In the genomic region with DNA sequence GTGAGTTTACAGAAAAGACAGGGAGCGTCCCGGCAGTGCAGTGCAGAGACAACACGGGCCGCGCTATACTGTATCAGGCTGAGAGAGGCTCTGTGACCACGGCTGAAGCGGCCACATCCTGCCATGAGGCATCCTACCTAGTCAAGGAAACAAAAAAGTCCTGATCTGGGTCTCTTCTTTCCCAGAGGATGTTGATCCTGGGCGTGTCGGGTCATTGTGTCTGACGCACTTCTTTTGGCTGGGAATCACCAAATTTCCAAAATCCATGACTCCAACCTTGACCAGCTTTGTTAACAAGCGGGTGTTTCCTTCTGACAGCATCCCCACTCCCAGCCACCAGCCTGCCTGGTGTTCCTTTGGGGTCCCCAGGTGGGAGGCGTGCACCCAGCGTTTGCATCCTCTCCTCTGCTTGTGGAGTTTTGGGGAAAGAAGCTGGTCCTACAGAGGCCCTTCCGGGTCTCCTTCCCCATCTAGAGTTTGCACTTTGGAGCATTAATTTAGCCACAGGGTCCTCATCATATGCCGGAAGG, we compare ENCODE assay signal across 2 cellular contexts.
TF ChIP-seq lines count a peak whose summit lies in the region.

No MANE protein-coding gene starts in this region.

TF ChIP-seq in GM23338, 12 proteins besides CTCF, POLR2A, EP300 and RAD21 (continues in another document):
- TF ChIP-seq, protein P1, sequence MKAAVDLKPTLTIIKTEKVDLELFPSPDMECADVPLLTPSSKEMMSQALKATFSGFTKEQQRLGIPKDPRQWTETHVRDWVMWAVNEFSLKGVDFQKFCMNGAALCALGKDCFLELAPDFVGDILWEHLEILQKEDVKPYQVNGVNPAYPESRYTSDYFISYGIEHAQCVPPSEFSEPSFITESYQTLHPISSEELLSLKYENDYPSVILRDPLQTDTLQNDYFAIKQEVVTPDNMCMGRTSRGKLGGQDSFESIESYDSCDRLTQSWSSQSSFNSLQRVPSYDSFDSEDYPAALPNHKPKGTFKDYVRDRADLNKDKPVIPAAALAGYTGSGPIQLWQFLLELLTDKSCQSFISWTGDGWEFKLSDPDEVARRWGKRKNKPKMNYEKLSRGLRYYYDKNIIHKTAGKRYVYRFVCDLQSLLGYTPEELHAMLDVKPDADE (IDR thresholded peaks at IDR 0.05) = no peak
- TF ChIP-seq NANOG (IDR thresholded peaks at IDR 0.05; ENCODE audit: borderline replicate concordance) (no peak), EZH2phosphoT487 (IDR thresholded peaks at IDR 0.05; ENCODE audit: unreplicated experiment) (no peak), STAT1 (IDR thresholded peaks at IDR 0.05; ENCODE audit: unreplicated experiment) (no peak), POLR2AphosphoS5 (IDR thresholded peaks at IDR 0.05; ENCODE audit: low read depth) (no peak), JUNB (IDR thresholded peaks at IDR 0.05; ENCODE audit: unreplicated experiment) (no peak), ZNF331 (CRISPR knock-in tag; IDR thresholded peaks at IDR 0.05; ENCODE audit: low read depth) (no peak), CREB1 (CRISPR knock-in tag; IDR thresholded peaks at IDR 0.05; ENCODE audit: low read depth) (no peak)
- TF ChIP-seq, protein P2, sequence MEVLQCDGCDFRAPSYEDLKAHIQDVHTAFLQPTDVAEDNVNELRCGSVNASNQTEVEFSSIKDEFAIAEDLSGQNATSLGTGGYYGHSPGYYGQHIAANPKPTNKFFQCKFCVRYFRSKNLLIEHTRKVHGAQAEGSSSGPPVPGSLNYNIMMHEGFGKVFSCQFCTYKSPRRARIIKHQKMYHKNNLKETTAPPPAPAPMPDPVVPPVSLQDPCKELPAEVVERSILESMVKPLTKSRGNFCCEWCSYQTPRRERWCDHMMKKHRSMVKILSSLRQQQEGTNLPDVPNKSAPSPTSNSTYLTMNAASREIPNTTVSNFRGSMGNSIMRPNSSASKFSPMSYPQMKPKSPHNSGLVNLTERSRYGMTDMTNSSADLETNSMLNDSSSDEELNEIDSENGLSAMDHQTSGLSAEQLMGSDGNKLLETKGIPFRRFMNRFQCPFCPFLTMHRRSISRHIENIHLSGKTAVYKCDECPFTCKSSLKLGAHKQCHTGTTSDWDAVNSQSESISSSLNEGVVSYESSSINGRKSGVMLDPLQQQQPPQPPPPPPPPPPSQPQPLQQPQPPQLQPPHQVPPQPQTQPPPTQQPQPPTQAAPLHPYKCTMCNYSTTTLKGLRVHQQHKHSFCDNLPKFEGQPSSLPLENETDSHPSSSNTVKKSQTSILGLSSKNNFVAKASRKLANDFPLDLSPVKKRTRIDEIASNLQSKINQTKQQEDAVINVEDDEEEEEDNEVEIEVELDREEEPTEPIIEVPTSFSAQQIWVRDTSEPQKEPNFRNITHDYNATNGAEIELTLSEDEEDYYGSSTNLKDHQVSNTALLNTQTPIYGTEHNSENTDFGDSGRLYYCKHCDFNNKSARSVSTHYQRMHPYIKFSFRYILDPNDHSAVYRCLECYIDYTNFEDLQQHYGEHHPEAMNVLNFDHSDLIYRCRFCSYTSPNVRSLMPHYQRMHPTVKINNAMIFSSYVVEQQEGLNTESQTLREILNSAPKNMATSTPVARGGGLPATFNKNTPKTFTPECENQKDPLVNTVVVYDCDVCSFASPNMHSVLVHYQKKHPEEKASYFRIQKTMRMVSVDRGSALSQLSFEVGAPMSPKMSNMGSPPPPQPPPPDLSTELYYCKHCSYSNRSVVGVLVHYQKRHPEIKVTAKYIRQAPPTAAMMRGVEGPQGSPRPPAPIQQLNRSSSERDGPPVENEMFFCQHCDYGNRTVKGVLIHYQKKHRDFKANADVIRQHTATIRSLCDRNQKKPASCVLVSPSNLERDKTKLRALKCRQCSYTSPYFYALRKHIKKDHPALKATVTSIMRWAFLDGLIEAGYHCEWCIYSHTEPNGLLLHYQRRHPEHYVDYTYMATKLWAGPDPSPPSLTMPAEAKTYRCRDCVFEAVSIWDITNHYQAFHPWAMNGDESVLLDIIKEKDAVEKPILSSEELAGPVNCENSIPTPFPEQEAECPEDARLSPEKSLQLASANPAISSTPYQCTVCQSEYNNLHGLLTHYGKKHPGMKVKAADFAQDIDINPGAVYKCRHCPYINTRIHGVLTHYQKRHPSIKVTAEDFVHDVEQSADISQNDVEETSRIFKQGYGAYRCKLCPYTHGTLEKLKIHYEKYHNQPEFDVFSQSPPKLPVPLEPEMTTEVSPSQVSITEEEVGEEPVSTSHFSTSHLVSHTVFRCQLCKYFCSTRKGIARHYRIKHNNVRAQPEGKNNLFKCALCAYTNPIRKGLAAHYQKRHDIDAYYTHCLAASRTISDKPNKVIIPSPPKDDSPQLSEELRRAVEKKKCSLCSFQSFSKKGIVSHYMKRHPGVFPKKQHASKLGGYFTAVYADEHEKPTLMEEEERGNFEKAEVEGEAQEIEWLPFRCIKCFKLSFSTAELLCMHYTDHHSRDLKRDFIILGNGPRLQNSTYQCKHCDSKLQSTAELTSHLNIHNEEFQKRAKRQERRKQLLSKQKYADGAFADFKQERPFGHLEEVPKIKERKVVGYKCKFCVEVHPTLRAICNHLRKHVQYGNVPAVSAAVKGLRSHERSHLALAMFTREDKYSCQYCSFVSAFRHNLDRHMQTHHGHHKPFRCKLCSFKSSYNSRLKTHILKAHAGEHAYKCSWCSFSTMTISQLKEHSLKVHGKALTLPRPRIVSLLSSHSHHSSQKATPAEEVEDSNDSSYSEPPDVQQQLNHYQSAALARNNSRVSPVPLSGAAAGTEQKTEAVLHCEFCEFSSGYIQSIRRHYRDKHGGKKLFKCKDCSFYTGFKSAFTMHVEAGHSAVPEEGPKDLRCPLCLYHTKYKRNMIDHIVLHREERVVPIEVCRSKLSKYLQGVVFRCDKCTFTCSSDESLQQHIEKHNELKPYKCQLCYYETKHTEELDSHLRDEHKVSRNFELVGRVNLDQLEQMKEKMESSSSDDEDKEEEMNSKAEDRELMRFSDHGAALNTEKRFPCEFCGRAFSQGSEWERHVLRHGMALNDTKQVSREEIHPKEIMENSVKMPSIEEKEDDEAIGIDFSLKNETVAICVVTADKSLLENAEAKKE (CRISPR knock-in tag; IDR thresholded peaks at IDR 0.05) = no peak

TF ChIP-seq in K562, 482 proteins besides CTCF, POLR2A, EP300 and RAD21:
- TF ChIP-seq ZNF134 (CRISPR knock-in tag; conservative IDR thresholded peaks at IDR 0.05) (no peak), CBFA2T2 (conservative IDR thresholded peaks at IDR 0.05) (no peak), SRSF9 (IDR thresholded peaks at IDR 0.05; ENCODE audit: borderline replicate concordance, low read depth, low read length) (no peak), PHTF2 (CRISPR knock-in tag; IDR thresholded peaks at IDR 0.05) (no peak), CXXC5 (CRISPR knock-in tag; IDR thresholded peaks at IDR 0.05) (no peak), SMARCA4 (IDR thresholded peaks at IDR 0.05) (no peak), HMG20B (CRISPR knock-in tag; IDR thresholded peaks at IDR 0.05) (no peak)
- TF ChIP-seq, protein P3, sequence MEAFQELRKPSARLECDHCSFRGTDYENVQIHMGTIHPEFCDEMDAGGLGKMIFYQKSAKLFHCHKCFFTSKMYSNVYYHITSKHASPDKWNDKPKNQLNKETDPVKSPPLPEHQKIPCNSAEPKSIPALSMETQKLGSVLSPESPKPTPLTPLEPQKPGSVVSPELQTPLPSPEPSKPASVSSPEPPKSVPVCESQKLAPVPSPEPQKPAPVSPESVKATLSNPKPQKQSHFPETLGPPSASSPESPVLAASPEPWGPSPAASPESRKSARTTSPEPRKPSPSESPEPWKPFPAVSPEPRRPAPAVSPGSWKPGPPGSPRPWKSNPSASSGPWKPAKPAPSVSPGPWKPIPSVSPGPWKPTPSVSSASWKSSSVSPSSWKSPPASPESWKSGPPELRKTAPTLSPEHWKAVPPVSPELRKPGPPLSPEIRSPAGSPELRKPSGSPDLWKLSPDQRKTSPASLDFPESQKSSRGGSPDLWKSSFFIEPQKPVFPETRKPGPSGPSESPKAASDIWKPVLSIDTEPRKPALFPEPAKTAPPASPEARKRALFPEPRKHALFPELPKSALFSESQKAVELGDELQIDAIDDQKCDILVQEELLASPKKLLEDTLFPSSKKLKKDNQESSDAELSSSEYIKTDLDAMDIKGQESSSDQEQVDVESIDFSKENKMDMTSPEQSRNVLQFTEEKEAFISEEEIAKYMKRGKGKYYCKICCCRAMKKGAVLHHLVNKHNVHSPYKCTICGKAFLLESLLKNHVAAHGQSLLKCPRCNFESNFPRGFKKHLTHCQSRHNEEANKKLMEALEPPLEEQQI (IDR thresholded peaks at IDR 0.05) = no peak
- TF ChIP-seq, protein P4, sequence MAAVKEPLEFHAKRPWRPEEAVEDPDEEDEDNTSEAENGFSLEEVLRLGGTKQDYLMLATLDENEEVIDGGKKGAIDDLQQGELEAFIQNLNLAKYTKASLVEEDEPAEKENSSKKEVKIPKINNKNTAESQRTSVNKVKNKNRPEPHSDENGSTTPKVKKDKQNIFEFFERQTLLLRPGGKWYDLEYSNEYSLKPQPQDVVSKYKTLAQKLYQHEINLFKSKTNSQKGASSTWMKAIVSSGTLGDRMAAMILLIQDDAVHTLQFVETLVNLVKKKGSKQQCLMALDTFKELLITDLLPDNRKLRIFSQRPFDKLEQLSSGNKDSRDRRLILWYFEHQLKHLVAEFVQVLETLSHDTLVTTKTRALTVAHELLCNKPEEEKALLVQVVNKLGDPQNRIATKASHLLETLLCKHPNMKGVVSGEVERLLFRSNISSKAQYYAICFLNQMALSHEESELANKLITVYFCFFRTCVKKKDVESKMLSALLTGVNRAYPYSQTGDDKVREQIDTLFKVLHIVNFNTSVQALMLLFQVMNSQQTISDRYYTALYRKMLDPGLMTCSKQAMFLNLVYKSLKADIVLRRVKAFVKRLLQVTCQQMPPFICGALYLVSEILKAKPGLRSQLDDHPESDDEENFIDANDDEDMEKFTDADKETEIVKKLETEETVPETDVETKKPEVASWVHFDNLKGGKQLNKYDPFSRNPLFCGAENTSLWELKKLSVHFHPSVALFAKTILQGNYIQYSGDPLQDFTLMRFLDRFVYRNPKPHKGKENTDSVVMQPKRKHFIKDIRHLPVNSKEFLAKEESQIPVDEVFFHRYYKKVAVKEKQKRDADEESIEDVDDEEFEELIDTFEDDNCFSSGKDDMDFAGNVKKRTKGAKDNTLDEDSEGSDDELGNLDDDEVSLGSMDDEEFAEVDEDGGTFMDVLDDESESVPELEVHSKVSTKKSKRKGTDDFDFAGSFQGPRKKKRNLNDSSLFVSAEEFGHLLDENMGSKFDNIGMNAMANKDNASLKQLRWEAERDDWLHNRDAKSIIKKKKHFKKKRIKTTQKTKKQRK (IDR thresholded peaks at IDR 0.05; ENCODE audit: borderline replicate concordance, low read depth, low read length) = no peak
- TF ChIP-seq, protein P5, sequence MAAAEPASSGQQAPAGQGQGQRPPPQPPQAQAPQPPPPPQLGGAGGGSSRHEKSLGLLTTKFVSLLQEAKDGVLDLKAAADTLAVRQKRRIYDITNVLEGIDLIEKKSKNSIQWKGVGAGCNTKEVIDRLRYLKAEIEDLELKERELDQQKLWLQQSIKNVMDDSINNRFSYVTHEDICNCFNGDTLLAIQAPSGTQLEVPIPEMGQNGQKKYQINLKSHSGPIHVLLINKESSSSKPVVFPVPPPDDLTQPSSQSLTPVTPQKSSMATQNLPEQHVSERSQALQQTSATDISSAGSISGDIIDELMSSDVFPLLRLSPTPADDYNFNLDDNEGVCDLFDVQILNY (CRISPR knock-in tag; IDR thresholded peaks at IDR 0.05) = no peak
- TF ChIP-seq, protein P6, sequence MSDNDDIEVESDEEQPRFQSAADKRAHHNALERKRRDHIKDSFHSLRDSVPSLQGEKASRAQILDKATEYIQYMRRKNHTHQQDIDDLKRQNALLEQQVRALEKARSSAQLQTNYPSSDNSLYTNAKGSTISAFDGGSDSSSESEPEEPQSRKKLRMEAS (CRISPR knock-in tag; IDR thresholded peaks at IDR 0.05) = no peak
